In genomic region chr17:64491034-64491860, GRCh38 we compare ENCODE assay signal across 8 cellular contexts. TPM values are rescaled to one million over a fixed set of nuclear protein-coding genes. Genes with fewer than 3 reads are reported as not detected.
DNase-seq lines count a peak whose midpoint lies in the region; ATAC-seq and TF ChIP-seq lines count a peak whose summit lies in the region.

No MANE protein-coding gene starts in this region.

- H3K79me2 ChIP-seq in mammary epithelial cell (ENCODE audit: insufficient read depth, low read length) = peaks cover 29% of the 10 kb centered on the region

- no peaks in the 10 kb centered on the region for H3K27me3 ChIP-seq in mammary epithelial cell (ENCODE audit: insufficient read depth, low read length)

- no peak overlapping the region for H2AFZ ChIP-seq in mammary epithelial cell (ENCODE audit: low read depth, low read length)

- H3K9me3 ChIP-seq in mammary epithelial cell (replicated peaks; ENCODE audit: insufficient read depth, low read length) = no peaks in the 10 kb centered on the region

- H3K9ac ChIP-seq in mammary epithelial cell (ENCODE audit: insufficient read depth, low read length) = no peak overlapping the region

- ATAC-seq in Right ventricle myocardium superior (ENCODE audit: poor library complexity) (peak; percentile 52), naive B cell (ENCODE audit: low read depth in 2 of 2) (peak; percentile 69 to 74)

- no peak for DNase-seq in Right ventricle myocardium superior
- no peak for DNase-seq in cardiac septum (ENCODE audit: low spot score)
- no peak for DNase-seq in mammary epithelial cell
- DNase-seq in naive B cell = peak; percentile 42
- DNase-seq in NCI-H345 (lab: John Stamatoyannopoulos, UW) = no peak
- no peak for DNase-seq in G401 (ENCODE audit: low spot score)
- DNase-seq in NCI-H2107 (lab: John Stamatoyannopoulos, UW) = no peak

- H4K20me1 ChIP-seq in mammary epithelial cell (ENCODE audit: insufficient read depth, low read length) = no peaks in the 10 kb centered on the region

- in situ Hi-C loops in mammary epithelial cell (cut with MboI; ENCODE audit: low sequenced_read_pairs in 2 of 2) = loop anchor here in 1 of 2 donors (5.0 to 10.0 kb wide), 2 partner anchors 69 to 186 kb away; no protein-coding TSS in a partner anchor
- in situ Hi-C loops in G401 (cut with HindIII; ENCODE audit: low sequenced_read_pairs) = no loop called here

- no peak overlapping the region for H3K4me3 Mint-ChIP-seq in T-helper 1 cell treated with Interleukin-12 subunit alpha and Interleukin-12 subunit beta and Interleukin-4 antibody, amounts not matched to agents 30 μg/mL and 1 μg/mL, for 36 hours
- H3K4me3 Mint-ChIP-seq in naive B cell = peak overlapping the region in 1 of 8 donors; percentile 38

- dilution Hi-C loops in mammary epithelial cell (cut with HindIII; ENCODE audit: low sequenced_read_pairs) = loop anchor here (5.0 to 10.0 kb wide), 2 partner anchors 64 to 186 kb away; no protein-coding TSS in a partner anchor

- H3K4me1 ChIP-seq in mammary epithelial cell (ENCODE audit: insufficient read depth, low read length) = peaks cover 11% of the 10 kb centered on the region

- H3K27ac ChIP-seq in mammary epithelial cell (ENCODE audit: insufficient read depth, low read depth, low read length) = no peak overlapping the region

- peaks cover 26% of the 10 kb centered on the region for H3K4me1 Mint-ChIP-seq in T-helper 1 cell treated with Interleukin-12 subunit alpha and Interleukin-12 subunit beta and Interleukin-4 antibody, amounts not matched to agents 30 μg/mL and 1 μg/mL, for 36 hours (ENCODE audit: low read depth)
- peaks cover 13 to 37% (median 20%) of the 10 kb centered on the region in 3 donors for H3K4me1 Mint-ChIP-seq in naive B cell

- H3K4me2 ChIP-seq in mammary epithelial cell (ENCODE audit: insufficient read depth, low read depth, low read length) = no peak overlapping the region

- intact Hi-C loops in Right ventricle myocardium superior (cut with DNase I) (no loop called here), cardiac septum (cut with DNase I) (loop anchor here (1.0 to 10.0 kb wide), 2 partner anchors 71 to 166 kb away; no protein-coding TSS in a partner anchor), mammary epithelial cell (cut with micrococcal nuclease) (loop anchor here (1.0 to 5.0 kb wide), 2 partner anchors 71 to 169 kb away; no protein-coding TSS in a partner anchor)

- peak overlapping the region; percentile 20 for H3K27ac Mint-ChIP-seq in T-helper 1 cell treated with Interleukin-12 subunit alpha and Interleukin-12 subunit beta and Interleukin-4 antibody, amounts not matched to agents 30 μg/mL and 1 μg/mL, for 36 hours
- peak overlapping the region in 2 of 6 donors; percentile 38 to 44 for H3K27ac Mint-ChIP-seq in naive B cell

- no peaks in the 10 kb centered on the region for H3K9me3 Mint-ChIP-seq in T-helper 1 cell treated with Interleukin-12 subunit alpha and Interleukin-12 subunit beta and Interleukin-4 antibody, amounts not matched to agents 30 μg/mL and 1 μg/mL, for 36 hours
- no peaks in the 10 kb centered on the region for H3K9me3 Mint-ChIP-seq in naive B cell

- CTCF ChIA-PET in mammary epithelial cell (lab: Charles Lee; ENCODE audit: low non-redundant PET) = interaction anchor here (0.6 to 1.1 kb wide), 2 partner anchors 71 to 173 kb away, joined by 3 to 7 read pairs; no protein-coding TSS in a partner anchor

- WGBS in mammary epithelial cell (ENCODE audit: low coverage, missing lambda C conversion rate) = 83% methylated on average over 13 of the region's 13 CpGs

- BruUV-seq in mammary epithelial cell (replicated peaks; lab: Mats Ljungman, UMichigan) = no TSS peak

- peak; percentile 60 to 70 for TF ChIP-seq CTCF in mammary epithelial cell (conservative IDR thresholded peaks at IDR 0.05 in 1 of 2, IDR thresholded peaks at IDR 0.05 in 1 of 2; ENCODE audit: extremely low read depth in 1 of 2, insufficient read depth in 1 of 2, low read depth in 1 of 2, low read length in 2 of 2)

- H3K36me3 Mint-ChIP-seq in T-helper 1 cell treated with Interleukin-12 subunit alpha and Interleukin-12 subunit beta and Interleukin-4 antibody, amounts not matched to agents 30 μg/mL and 1 μg/mL, for 36 hours (ENCODE audit: low read depth) = peaks cover 34% of the 10 kb centered on the region
- peaks cover 7 to 27% of the 10 kb centered on the region in 2 donors for H3K36me3 Mint-ChIP-seq in naive B cell

- no peak overlapping the region for H3K4me3 ChIP-seq in mammary epithelial cell (replicated peaks in 1 of 3; ENCODE audit: insufficient read depth in 1 of 3, low read depth in 2 of 3, low read length in 3 of 3)

- H3K27me3 Mint-ChIP-seq in T-helper 1 cell treated with Interleukin-12 subunit alpha and Interleukin-12 subunit beta and Interleukin-4 antibody, amounts not matched to agents 30 μg/mL and 1 μg/mL, for 36 hours (ENCODE audit: low read depth) = no peaks in the 10 kb centered on the region
- no peaks in the 10 kb centered on the region for H3K27me3 Mint-ChIP-seq in naive B cell

- peaks cover 22% of the 10 kb centered on the region for H3K36me3 ChIP-seq in mammary epithelial cell (ENCODE audit: insufficient read depth, low read length)

RNA-seq across cellular contexts. Expression of gene POLG2, which starts 5.6 kb away (rescaled TPM):
- total RNA-seq in Right ventricle myocardium superior (7.4 TPM), cardiac septum (8.0 TPM), mammary epithelial cell (10 to 100 TPM in 1 of 2 donors, 1 to 10 TPM in 1; 3.8 to 17.7 TPM)
- polyA plus RNA-seq in mammary epithelial cell (5.1 TPM), naive B cell (ENCODE audit: low read depth in 6 of 6) (10 to 100 TPM in 3 of 6 donors, 1 to 10 TPM in 3; 8.5 to 14.1 (median 9.9) TPM)
- polyA minus RNA-seq in mammary epithelial cell = 3.4 TPM
- total RNA-seq in G401 (2014; rRNA removed; shearing (Covaris generic)) = 7.3 and 18.5 TPM in 2 replicates

RNA-seq across cellular contexts. Expression of gene DDX5, which starts 14.8 kb away (rescaled TPM):
- total RNA-seq in Right ventricle myocardium superior (262 TPM), cardiac septum (443 TPM), mammary epithelial cell (100 to 1,000 TPM; 365 to 726 TPM)
- polyA plus RNA-seq in mammary epithelial cell (459 TPM), naive B cell (ENCODE audit: low read depth in 6 of 6) (1,000 to 10,000 TPM; 1,301 to 1,824 (median 1,519) TPM)
- polyA minus RNA-seq in mammary epithelial cell = 589 TPM
- 397 and 498 TPM in 2 replicates for total RNA-seq in G401 (2014; rRNA removed; shearing (Covaris generic))

RNA-seq across cellular contexts. Expression of gene CEP95, which starts 15.5 kb away (rescaled TPM):
- total RNA-seq in Right ventricle myocardium superior (11.2 TPM), cardiac septum (16.4 TPM), mammary epithelial cell (10 to 100 TPM; 18.7 to 36.5 TPM)
- polyA plus RNA-seq in mammary epithelial cell (14.6 TPM), naive B cell (ENCODE audit: low read depth in 6 of 6) (10 to 100 TPM; 11.8 to 21.2 (median 14.7) TPM)
- 19.4 TPM for polyA minus RNA-seq in mammary epithelial cell
- 17.5 and 22.0 TPM in 2 replicates for total RNA-seq in G401 (2014; rRNA removed; shearing (Covaris generic))

RNA-seq across cellular contexts. Expression of gene MILR1, which starts 42.3 kb away (rescaled TPM):
- total RNA-seq in Right ventricle myocardium superior (2.2 TPM), cardiac septum (3.6 TPM), mammary epithelial cell (under 1 TPM in 1 of 2 donors, not detected in 1; 0.33 TPM)
- polyA plus RNA-seq in mammary epithelial cell (2.5 TPM), naive B cell (ENCODE audit: low read depth in 6 of 6) (10 to 100 TPM in 3 of 6 donors, 1 to 10 TPM in 3; 5.7 to 52.7 (median 15.9) TPM)
- not detected for polyA minus RNA-seq in mammary epithelial cell
- not detected in 2 replicates for total RNA-seq in G401 (2014; rRNA removed; shearing (Covaris generic))
